Comparison of ENCODE assay signal across 1 cellular context in genomic region chr4:15689540-15689939, GRCh38.
TF ChIP-seq lines count a peak whose summit lies in the region.

No MANE protein-coding gene starts in this region.

TF ChIP-seq in GM23338, 12 proteins besides CTCF, POLR2A, EP300 and RAD21 (continued from another document):
- TF ChIP-seq ZNF462 (CRISPR knock-in tag; IDR thresholded peaks at IDR 0.05) (no peak), EZH2phosphoT487 (IDR thresholded peaks at IDR 0.05; ENCODE audit: unreplicated experiment) (no peak)
